Comparison of ENCODE assay signal across 16 cellular contexts in the genomic region with DNA sequence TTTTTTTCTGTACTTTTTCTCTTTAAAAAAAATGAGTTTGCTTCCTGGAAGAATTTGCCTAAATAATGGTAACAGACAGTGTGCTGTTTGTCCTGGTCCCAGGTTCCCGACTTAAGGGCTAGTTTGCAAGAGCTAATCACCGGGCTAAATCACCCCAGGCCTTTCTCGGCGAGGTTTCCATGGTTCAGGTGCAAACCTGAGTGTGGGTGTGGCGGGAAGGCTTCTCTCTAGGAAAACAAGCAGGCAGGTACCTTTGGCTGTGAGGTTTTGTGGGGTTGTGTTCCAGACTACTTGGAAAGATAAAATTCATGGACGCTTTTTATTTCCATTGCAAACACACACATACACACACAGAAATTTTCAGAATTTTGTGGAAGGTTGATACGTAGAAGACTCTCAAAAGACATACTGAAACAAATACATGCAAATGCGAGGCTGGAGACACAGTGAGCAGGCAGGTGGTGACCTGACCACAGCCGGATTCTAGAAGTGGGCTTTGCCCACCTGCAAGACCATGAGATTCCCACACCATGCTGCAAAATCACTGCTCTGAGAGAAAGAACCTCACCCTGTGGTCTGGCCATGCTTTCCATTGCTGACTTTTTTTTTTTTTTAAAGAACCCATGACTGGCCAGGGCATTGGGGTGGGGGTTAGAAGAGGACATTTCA. TPM values are rescaled to one million over a fixed set of nuclear protein-coding genes. Genes with fewer than 3 reads are reported as not detected.
DNase-seq lines count a peak whose midpoint lies in the region; ATAC-seq and TF ChIP-seq lines count a peak whose summit lies in the region.
"Had no signal": no experiment of that assay in that cellular context is flagged by ENCODE, and none has a peak within 500 bp of the region (broad histone marks: within the 10 kb centered on the region; RNA-seq: fewer than 3 reads in every experiment).

No MANE protein-coding gene starts in this region.

- H3K4me2 ChIP-seq in PC-9, result no peak overlapping the region

- H3K27me3 ChIP-seq in PC-9 (ENCODE audit: insufficient read depth, low read depth) (peaks cover 51% of the 10 kb centered on the region), HAP-1 (ENCODE audit: low read depth) (no peaks in the 10 kb centered on the region)
- H3K27me3 ChIP-seq: spleen had no signal

- peak; percentile 6 for DNase-seq in activated T-cell treated with anti-CD3 and anti-CD28 coated beads, Interleukin-2, amount 50 U/mL, for 24 hours
- DNase-seq in activated T-cell treated with anti-CD3 and anti-CD28 coated beads, Interleukin-2, amount 50 U/mL, for 1 hour, result no peak
- peak; percentile 16 to 47 for DNase-seq in PC-9
- no peak for DNase-seq in NCI-H2227 treated with DMSO at 0.1 percent for 48 hours (lab: John Stamatoyannopoulos, UW)
- no peak for DNase-seq in HAP-1 (ENCODE audit: low spot score in 2 of 2)
- DNase-seq in DMS53 (lab: John Stamatoyannopoulos, UW), result no peak
- no peak for DNase-seq in AG20443 (ENCODE audit: low spot score)
- DNase-seq: activated B cell treated with CpG ODN at 0.5 μM for 24 hours; activated naive CD4-positive, alpha-beta T cell treated with anti-CD3 and anti-CD28 coated beads for 36 hours; foreskin fibroblast; H7 had no signal

- H3K27ac Mint-ChIP-seq in activated T-cell treated with anti-CD3 and anti-CD28 coated beads, Interleukin-2, amount 50 U/mL, for 24 hours, result no peak overlapping the region
- H3K27ac Mint-ChIP-seq: activated B cell treated with CpG ODN at 0.5 μM for 24 hours; activated naive CD4-positive, alpha-beta T cell treated with anti-CD3 and anti-CD28 coated beads for 36 hours had no signal

- no peak overlapping the region for H3K4me3 ChIP-seq in PC-9
- H3K4me3 ChIP-seq in HAP-1, result no peak overlapping the region
- H3K4me3 ChIP-seq: spleen had no signal

- H3K9me2 ChIP-seq in PC-9 (ENCODE audit: insufficient read depth), result no peaks in the 10 kb centered on the region

- no peaks in the 10 kb centered on the region for H3K9me3 ChIP-seq in PC-9 (ENCODE audit: insufficient read depth, low read depth)
- no peaks in the 10 kb centered on the region for H3K9me3 ChIP-seq in HAP-1

- TF ChIP-seq CTCF in PC-9 (conservative IDR thresholded peaks at IDR 0.05), result no peak

- intact Hi-C loops in PC-9 (cut with micrococcal nuclease; ENCODE audit: unreplicated experiment), result no loop called here

- H4K20me1 ChIP-seq in PC-9 (ENCODE audit: insufficient read depth), result no peaks in the 10 kb centered on the region

- H3K27ac ChIP-seq in PC-9, result no peak overlapping the region
- H3K27ac ChIP-seq: spleen had no signal

- H3K4me1 ChIP-seq in PC-9 (replicated peaks; ENCODE audit: insufficient read depth) (no peaks in the 10 kb centered on the region), HAP-1 (no peaks in the 10 kb centered on the region)
- H3K4me1 ChIP-seq: spleen had no signal

- BruUV-seq in PC-9 (replicated peaks; lab: Mats Ljungman, UMichigan), result no TSS peak

- POLR2A ChIA-PET in PC-9 (lab: Charles Lee; ENCODE audit: unreplicated experiment), result no interaction called here

- no peaks in the 10 kb centered on the region for H3F3A ChIP-seq in PC-9 (ENCODE audit: insufficient read depth, low read depth)

- H2AFZ ChIP-seq in PC-9, result no peak overlapping the region

- no peaks in the 10 kb centered on the region for H3K9me3 Mint-ChIP-seq in activated T-cell treated with anti-CD3 and anti-CD28 coated beads, Interleukin-2, amount 50 U/mL, for 24 hours
- H3K9me3 Mint-ChIP-seq: activated B cell treated with CpG ODN at 0.5 μM for 24 hours; activated naive CD4-positive, alpha-beta T cell treated with anti-CD3 and anti-CD28 coated beads for 36 hours had no signal

- in situ Hi-C loops in HAP-1 (cut with MboI; ENCODE audit: low sequenced_read_pairs), result no loop called here

- H3K27me3 Mint-ChIP-seq in activated T-cell treated with anti-CD3 and anti-CD28 coated beads, Interleukin-2, amount 50 U/mL, for 24 hours, result no peaks in the 10 kb centered on the region

- no peaks in the 10 kb centered on the region for H3K79me2 ChIP-seq in PC-9 (ENCODE audit: low read depth)

- peaks cover 5% of the 10 kb centered on the region for H3K4me1 Mint-ChIP-seq in activated T-cell treated with anti-CD3 and anti-CD28 coated beads, Interleukin-2, amount 50 U/mL, for 24 hours (ENCODE audit: low read depth)
- H3K4me1 Mint-ChIP-seq: activated B cell treated with CpG ODN at 0.5 μM for 24 hours had no signal

- CTCF ChIA-PET in PC-9 (lab: Charles Lee), result no interaction called here

- no peak overlapping the region for H3K4me3 Mint-ChIP-seq in activated T-cell treated with anti-CD3 and anti-CD28 coated beads, Interleukin-2, amount 50 U/mL, for 24 hours
- H3K4me3 Mint-ChIP-seq: activated B cell treated with CpG ODN at 0.5 μM for 24 hours; activated naive CD4-positive, alpha-beta T cell treated with anti-CD3 and anti-CD28 coated beads for 36 hours had no signal

- no peaks in the 10 kb centered on the region for H3K36me3 Mint-ChIP-seq in activated T-cell treated with anti-CD3 and anti-CD28 coated beads, Interleukin-2, amount 50 U/mL, for 24 hours (ENCODE audit: low read depth)

- peak; percentile 58 for ATAC-seq in HG02763 (IDR thresholded peaks at IDR 0.05; ENCODE audit: unreplicated experiment)
- ATAC-seq: HepG2, Panc1 had no signal

- H3K36me3 ChIP-seq in PC-9 (ENCODE audit: low read depth) (no peaks in the 10 kb centered on the region), HAP-1 (replicated peaks) (no peaks in the 10 kb centered on the region)
- H3K36me3 ChIP-seq: spleen had no signal

RNA-seq across cellular contexts. Expression of gene CNDP1, which starts 0.8 kb away (rescaled TPM):
- total RNA-seq in PC-9 (2021), result not detected in 2 replicates
- total RNA-seq: activated naive CD4-positive, alpha-beta T cell treated with anti-CD3 and anti-CD28 coated beads for 36 hours; H7; HepG2; omental fat pad had no signal

RNA-seq across cellular contexts. Expression of gene CNDP2, which starts 39.0 kb away (rescaled TPM):
- 161 and 183 TPM in 2 replicates for total RNA-seq in PC-9 (2021)

Comparison
In these comparisons a context has a peak if more than half of its experiments do, and no peak if none do; other contexts are left out.
1. DNase-seq: peak in activated T-cell treated with anti-CD3 and anti-CD28 coated beads, Interleukin-2, amount 50 U/mL, for 24 hours (single experiment) and PC-9 (2 of 2); none in activated T-cell treated with anti-CD3 and anti-CD28 coated beads, Interleukin-2, amount 50 U/mL, for 1 hour (single experiment), NCI-H2227 treated with DMSO at 0.1 percent for 48 hours (single experiment), HAP-1 (0 of 2), DMS53 (single experiment) and AG20443 (single experiment).